Comparison of ENCODE assay signal across 26 cellular contexts in genomic region chr14:30518867-30519266, GRCh38.
"Had no signal": no experiment of that assay in that cellular context is flagged by ENCODE, and none has a peak within 500 bp of the region (broad histone marks: within the 10 kb centered on the region; RNA-seq: fewer than 3 reads in every experiment).

No MANE protein-coding gene starts in this region.

- H3K4me1 ChIP-seq: left ventricle myocardium inferior, right atrium auricular region, testis, transverse colon had no signal

- H2AFZ ChIP-seq: hepatocyte, neural progenitor cell had no signal

- H3K9me3 ChIP-seq: left ventricle myocardium inferior, neutrophil, right atrium auricular region, stomach, testis, thyroid gland, transverse colon, upper lobe of right lung had no signal

- H3K4me2 ChIP-seq: hepatocyte, neural progenitor cell had no signal

- H3K27me3 ChIP-seq: neural progenitor cell, right atrium auricular region, stomach, testis, thyroid gland, transverse colon, upper lobe of right lung had no signal

- H3K36me3 ChIP-seq: left ventricle myocardium inferior, neural progenitor cell, neutrophil, right atrium auricular region, stomach, thyroid gland, transverse colon, upper lobe of right lung had no signal

- H3K9ac ChIP-seq: neural progenitor cell had no signal

- FAIRE-seq: urothelium cell line had no signal

- H3K79me2 ChIP-seq: hepatocyte had no signal

- ATAC-seq: natural killer cell; sciatic nerve; stimulated activated naive B cell treated with anti-CD40 and anti-IgM and Interleukin-4, amounts not matched to agents 10 μg/mL and 1 μg/mL and 100 μg/mL, for 72 hours; stimulated activated naive CD8-positive, alpha-beta T cell treated with anti-CD3 and anti-CD28 coated beads, Interleukin-15, Interleukin-2, amounts not matched to agents 100 U/mL and 50 U/mL, for 24 hours; upper lobe of right lung had no signal

- H3K4me3 ChIP-seq: hepatocyte, left ventricle myocardium inferior, lung, neural progenitor cell, right atrium auricular region, skin epidermis, stomach, testis, thyroid gland, transverse colon, upper lobe of right lung had no signal

- DNase-seq: islet precursor cell; left ventricle myocardium inferior; mesendoderm; naive B cell; natural killer cell; nephron progenitor cell; occipital lobe; stimulated activated CD4-positive, alpha-beta T cell treated with anti-CD3 and anti-CD28 coated beads, Interleukin-12 subunit alpha, Interleukin-12 subunit beta, amount 100 ng/mL, for 4 hours; stimulated activated CD4-positive, alpha-beta T cell treated with anti-CD3 and anti-CD28 coated beads, Interleukin-15, amount 100 ng/mL, for 24 hours; stimulated activated CD4-positive, alpha-beta T cell treated with anti-CD3 and anti-CD28 coated beads, Interleukin-2, amount 100 ng/mL, for 24 hours; stimulated activated CD4-positive, alpha-beta T cell treated with anti-CD3 and anti-CD28 coated beads, Interleukin-4, amount 100 ng/mL, for 1 hour; stimulated activated naive B cell treated with anti-CD40 and anti-IgM and Interleukin-4, amounts not matched to agents 10 μg/mL and 1 μg/mL and 100 μg/mL, for 72 hours; stimulated activated naive CD8-positive, alpha-beta T cell treated with anti-CD3 and anti-CD28 coated beads, Interleukin-15, Interleukin-2, amounts not matched to agents 100 U/mL and 50 U/mL, for 24 hours; stomach; testis; thyroid gland; transverse colon; upper lobe of right lung had no signal

- H3K27ac ChIP-seq: hepatocyte, left ventricle myocardium inferior, neural progenitor cell, neutrophil, right atrium auricular region, skin epidermis, stomach, testis, thyroid gland, transverse colon, upper lobe of right lung had no signal
